Comparison of ENCODE assay signal across 15 cellular contexts in genomic region chr1:109975718-109976117, GRCh38. TPM values are rescaled to one million over a fixed set of nuclear protein-coding genes. Genes with fewer than 3 reads are reported as not detected.
DNase-seq lines count a peak whose midpoint lies in the region; ATAC-seq, FAIRE-seq and TF ChIP-seq lines count a peak whose summit lies in the region.
"Had no signal": no experiment of that assay in that cellular context is flagged by ENCODE, and none has a peak within 500 bp of the region (broad histone marks: within the 10 kb centered on the region; RNA-seq: fewer than 3 reads in every experiment).

No MANE protein-coding gene starts in this region.

- no peak overlapping the region for H3K23ac ChIP-seq in H1 (ENCODE audit: insufficient read length)

- no peak overlapping the region for H3K9ac ChIP-seq in H1 (replicated peaks in 1 of 4; ENCODE audit: extremely low read depth in 1 of 4, low read depth in 3 of 4, low read length in 3 of 4)

- H3K4me3 ChIP-seq in Panc1 (ENCODE audit: low read depth in 2 of 2, low read length in 2 of 2), result no peak overlapping the region
- H3K4me3 ChIP-seq in H1 (ENCODE audit: extremely low read depth in 1 of 4, insufficient read depth in 2 of 4, low read depth in 3 of 4, low read length in 4 of 4), result no peak overlapping the region
- H3K4me3 ChIP-seq in WERI-Rb-1 (ENCODE audit: low read depth, low read length), result no peak overlapping the region
- H3K4me3 ChIP-seq in transverse colon, result no peak overlapping the region
- H3K4me3 ChIP-seq: lower lobe of right lung, thyroid gland had no signal

- no peaks in the 10 kb centered on the region for H3K36me3 ChIP-seq in Panc1 (ENCODE audit: control insufficient read depth, insufficient read depth, low read length)
- no peaks in the 10 kb centered on the region for H3K36me3 ChIP-seq in H1 (ENCODE audit: control insufficient read depth in 2 of 4, insufficient read depth in 4 of 4, low read length in 3 of 4)
- no peaks in the 10 kb centered on the region for H3K36me3 ChIP-seq in WERI-Rb-1
- no peaks in the 10 kb centered on the region for H3K36me3 ChIP-seq in transverse colon
- H3K36me3 ChIP-seq: lower lobe of right lung, thyroid gland had no signal

- no peaks in the 10 kb centered on the region for H3K27me3 Mint-ChIP-seq in Calu3 (ENCODE audit: unreplicated experiment)

- no peaks in the 10 kb centered on the region for H3K23me2 ChIP-seq in H1 (ENCODE audit: low read depth, low read length)

- no peak overlapping the region for H3K18ac ChIP-seq in H1 (ENCODE audit: extremely low read depth, low read length)

- no peak overlapping the region for H4K8ac ChIP-seq in H1 (ENCODE audit: extremely low read depth, insufficient read depth, low read length)

- TF ChIP-seq EP300 in H1 (IDR thresholded peaks at IDR 0.05; ENCODE audit: borderline replicate concordance in 1 of 2, low read depth in 2 of 2, low read length in 2 of 2) (no peak), transverse colon (IDR thresholded peaks at IDR 0.05; ENCODE audit: low read depth) (no peak)

- TF ChIP-seq CTCF in Calu3 (IDR thresholded peaks at IDR 0.05; ENCODE audit: unreplicated experiment) (no peak), Panc1 (IDR thresholded peaks at IDR 0.05) (no peak), H1 (IDR thresholded peaks at IDR 0.05; ENCODE audit: control extremely low read depth in 1 of 3, insufficient read depth in 1 of 3, low read depth in 1 of 3, low read length in 3 of 3) (no peak), WERI-Rb-1 (IDR thresholded peaks at IDR 0.05; ENCODE audit: low read depth, low read length) (no peak), transverse colon (IDR thresholded peaks at IDR 0.05) (no peak)

- POLR2A ChIA-PET in Panc1 (lab: Charles Lee), result no interaction called here
- POLR2A ChIA-PET in H1 (lab: Charles Lee; ENCODE audit: partially characterized antibody), result no interaction called here

- no peak overlapping the region for H2BK5ac ChIP-seq in H1 (ENCODE audit: low read depth, low read length)

- no peaks in the 10 kb centered on the region for H3K79me2 ChIP-seq in H1 (ENCODE audit: control insufficient read depth in 1 of 2, insufficient read depth in 2 of 2, low read length in 2 of 2)

- peaks cover 5% of the 10 kb centered on the region for H3K9me3 Mint-ChIP-seq in Calu3 (ENCODE audit: low read depth, unreplicated experiment)

- TF ChIP-seq POLR2A in H1 (IDR thresholded peaks at IDR 0.05; ENCODE audit: control extremely low read depth in 1 of 2, low read depth in 2 of 2, low read length in 2 of 2) (no peak), transverse colon (IDR thresholded peaks at IDR 0.05) (no peak)

- CTCF ChIA-PET in Calu3 (lab: Charles Lee) (interaction anchor here (1.8 kb wide), 1 partner anchor 9 kb away, joined by 5 read pairs; the partner anchor contains the start of gene AHCYL1), Panc1 (lab: Charles Lee) (no interaction called here), H1 (lab: Charles Lee; ENCODE audit: partially characterized antibody) (interaction anchor here (0.8 to 18.1 kb wide), 5 partner anchors 9 to 194 kb away, joined by 3 to 700 read pairs (median 4); partner anchors contain the start of gene AHCYL1)

- peaks cover 7% of the 10 kb centered on the region for H3K36me3 Mint-ChIP-seq in Calu3 (ENCODE audit: insufficient read depth, unreplicated experiment)
- H3K36me3 Mint-ChIP-seq: activated CD8-positive, alpha-beta memory T cell treated with anti-CD3 and anti-CD28 coated beads, Interleukin-2, amount 10 ng/mL, durations not matched to agents 7 days and 5 days had no signal

- peak overlapping the region; percentile 68 for H3K27ac Mint-ChIP-seq in Calu3 (ENCODE audit: unreplicated experiment)
- H3K27ac Mint-ChIP-seq: activated CD8-positive, alpha-beta memory T cell treated with anti-CD3 and anti-CD28 coated beads, Interleukin-2, amount 10 ng/mL, durations not matched to agents 7 days and 5 days had no signal

- H3K79me1 ChIP-seq in H1 (ENCODE audit: low read depth, low read length), result no peaks in the 10 kb centered on the region

- no peak overlapping the region for H4K5ac ChIP-seq in H1 (ENCODE audit: insufficient read length, low read depth, low read length)

- H3K14ac ChIP-seq in H1 (ENCODE audit: insufficient read length), result no peak overlapping the region

- no peaks in the 10 kb centered on the region for H3K27me3 ChIP-seq in Panc1 (ENCODE audit: control insufficient read depth, insufficient read depth, low read length)
- H3K27me3 ChIP-seq in H1 (replicated peaks in 1 of 4; ENCODE audit: control insufficient read depth in 3 of 4, extremely low read depth in 1 of 4, insufficient read depth in 3 of 4, low read length in 3 of 4), result no peaks in the 10 kb centered on the region
- no peaks in the 10 kb centered on the region for H3K27me3 ChIP-seq in WERI-Rb-1 (ENCODE audit: insufficient read depth, low read depth, severe bottlenecking)
- no peaks in the 10 kb centered on the region for H3K27me3 ChIP-seq in transverse colon
- H3K27me3 ChIP-seq: thyroid gland had no signal

- H3K27ac ChIP-seq in Panc1 (ENCODE audit: low read length) (peak overlapping the region; percentile 95), H1 (ENCODE audit: low read depth, low read length) (no peak overlapping the region), WERI-Rb-1 (no peak overlapping the region), transverse colon (no peak overlapping the region)
- H3K27ac ChIP-seq: lower lobe of right lung, thyroid gland had no signal

- H3K4me1 ChIP-seq in Panc1 (ENCODE audit: control insufficient read depth, insufficient read depth, low read length) (peaks cover 25% of the 10 kb centered on the region), H1 (replicated peaks in 1 of 4; ENCODE audit: control insufficient read depth in 3 of 4, insufficient read depth in 4 of 4, low read length in 3 of 4) (no peaks in the 10 kb centered on the region), transverse colon (peaks cover 5 to 18% (median 10%) of the 10 kb centered on the region in 4 donors)

- H3K4me3 Mint-ChIP-seq in Calu3 (ENCODE audit: low read depth, unreplicated experiment), result no peak overlapping the region
- H3K4me3 Mint-ChIP-seq: activated CD8-positive, alpha-beta memory T cell treated with anti-CD3 and anti-CD28 coated beads, Interleukin-2, amount 10 ng/mL, durations not matched to agents 7 days and 5 days had no signal

- WGBS in H1 (ENCODE audit: extremely low coverage in 1 of 2, insufficient coverage in 1 of 2, insufficient read length in 1 of 2, insufficient replicate concordance in 2 of 2, low coverage in 1 of 2, low lambda C conversion rate in 2 of 2, missing lambda C conversion rate in 1 of 2), 2 experiments, result 80% methylated on average over 3 of the region's 3 CpGs; no CpG with 5 or more reads in 1 of the 2 experiments
- 73 to 79% methylated on average over 2 to 3 of the region's 3 CpGs for WGBS in transverse colon (ENCODE audit: low coverage in 1 of 2), 2 donors

- TF ChIP-seq RAD21 in H1 (IDR thresholded peaks at IDR 0.05 in 1 of 2, conservative IDR thresholded peaks at IDR 0.05 in 1 of 2; ENCODE audit: low read depth in 2 of 2, low read length in 2 of 2), result no peak

- no peak overlapping the region for H4K91ac ChIP-seq in H1 (replicated peaks; ENCODE audit: insufficient read length, low read length)

- no peak for ATAC-seq in Panc1
- ATAC-seq: activated CD8-positive, alpha-beta memory T cell treated with anti-CD3 and anti-CD28 coated beads, Interleukin-2, amount 10 ng/mL, durations not matched to agents 7 days and 5 days; lower lobe of right lung had no signal

- peaks cover 24% of the 10 kb centered on the region for H3K4me1 Mint-ChIP-seq in Calu3 (ENCODE audit: low read depth, unreplicated experiment)

- no peaks in the 10 kb centered on the region for H4K20me1 ChIP-seq in H1 (replicated peaks in 1 of 2; ENCODE audit: control insufficient read depth in 1 of 2, insufficient read depth in 2 of 2, low read length in 2 of 2)

- H2BK12ac ChIP-seq in H1 (ENCODE audit: low read depth, low read length), result 0 out of 2 replicates have a peak overlapping the region, but pooled peaks have one; percentile 68

- in situ Hi-C loops in Panc1 (cut with HindIII; ENCODE audit: low pct_unique_long_range_greater_than_20kb, low sequenced_read_pairs) (no loop called here), transverse colon (cut with MboI; ENCODE audit: low pct_ligation_motif_present in 1 of 4, low pct_unique_long_range_greater_than_20kb in 1 of 4, low sequenced_read_pairs in 3 of 4) (loop anchor here in 2 of 4 donors (5.0 to 25.0 kb wide), 3 partner anchors 198 to 438 kb away; partner anchors contain the start of genes GNAI3 (in 1 of the 2), GPR61 (in 1 of the 2), GSTM2 (in 1 of the 2) and GSTM4 (in 1 of the 2))

- H2AFZ ChIP-seq in H1 (ENCODE audit: low read length), result no peak overlapping the region

- no TSS peak for BruUV-seq in Calu3 (replicated peaks; lab: Mats Ljungman, UMichigan)
- BruUV-seq in Panc1 (replicated peaks; lab: Mats Ljungman, UMichigan), result no TSS peak

- no peak overlapping the region for H2BK15ac ChIP-seq in H1 (ENCODE audit: low read length)

- no peak overlapping the region for H3K4ac ChIP-seq in H1 (replicated peaks; ENCODE audit: insufficient read length, low read depth, low read length)

- H2BK120ac ChIP-seq in H1 (replicated peaks; ENCODE audit: low read depth, low read length), result no peak overlapping the region

- H3K9me3 ChIP-seq in Panc1 (ENCODE audit: control insufficient read depth, insufficient read depth, low read depth, low read length) (no peaks in the 10 kb centered on the region), H1 (ENCODE audit: insufficient read depth in 2 of 2, low read depth in 1 of 2, low read length in 1 of 2) (no peaks in the 10 kb centered on the region), WERI-Rb-1 (ENCODE audit: severe bottlenecking) (no peaks in the 10 kb centered on the region), transverse colon (no peaks in the 10 kb centered on the region)
- H3K9me3 ChIP-seq: lower lobe of right lung, thyroid gland had no signal

- intact Hi-C loops in Calu3 (cut with micrococcal nuclease; ENCODE audit: unreplicated experiment) (no loop called here), Panc1 (cut with micrococcal nuclease; ENCODE audit: unreplicated experiment) (no loop called here), transverse colon (cut with DNase I; ENCODE audit: low total_unique reads) (no loop called here)

- no peak overlapping the region for H2AK5ac ChIP-seq in H1 (ENCODE audit: low read depth, low read length)

- FAIRE-seq in H1 (lab: Jason Lieb, UNC), result no peak
- FAIRE-seq: frontal cortex, GM19239 had no signal

- no peak overlapping the region for H3K56ac ChIP-seq in H1 (replicated peaks; ENCODE audit: insufficient read length, low read depth, low read length)

- DNase-seq in Calu3, result peak; percentile 35
- no peak for DNase-seq in Panc1 (ENCODE audit: low read depth, low spot score)
- DNase-seq in H1 (ENCODE audit: low read depth in 1 of 2, low spot score in 2 of 2), result no peak
- DNase-seq in non-pigmented ciliary epithelial cell (ENCODE audit: low read depth), result peak; percentile 63
- DNase-seq in activated gamma-delta T cell treated with Interleukin-2 at 50 U/mL for 16 hours, result no peak
- DNase-seq in WERI-Rb-1, result no peak
- no peak for DNase-seq in transverse colon
- DNase-seq in NCI-H2171 (lab: John Stamatoyannopoulos, UW), result no peak
- DNase-seq: activated CD8-positive, alpha-beta memory T cell treated with anti-CD3 and anti-CD28 coated beads, Interleukin-2, amount 10 ng/mL, durations not matched to agents 7 days and 5 days; amygdala; lower lobe of right lung; NCI-H1417 treated with DMSO at 0.1 percent for 48 hours; thyroid gland had no signal

- no peak overlapping the region for H2BK20ac ChIP-seq in H1 (ENCODE audit: low read length)

- no peak overlapping the region for H3K4me2 ChIP-seq in H1 (ENCODE audit: insufficient read depth in 1 of 2, low read depth in 2 of 2, low read length in 2 of 2)

RNA-seq across cellular contexts. Expression of gene AHCYL1, which starts 8.8 kb away (rescaled TPM):
- total RNA-seq in Calu3 (2022) (54.2 and 56.5 TPM in 2 replicates), Panc1 (2021; ENCODE audit: unreplicated experiment) (174 TPM), transverse colon (10 to 100 TPM; 31.8 to 71.5 (median 51.3) TPM)
- polyA plus RNA-seq in Panc1 (2012; ENCODE audit: insufficient read length), result 148 TPM
- 92.5 and 95.9 TPM in 2 replicates for total RNA-seq in H1 (2021; fragmentation: NEBNext Ultra II Directional; extraction: Animal tissue kit (Norgen Biotek cat#: 25700))
- 55.8 and 64.5 TPM in 2 replicates for polyA plus RNA-seq in H1 (2011; rRNA removed)
- 62.7 TPM for polyA plus RNA-seq in H1 (2011; cell fraction: cytosol; rRNA removed)
- 54.7 TPM for polyA plus RNA-seq in H1 (2011; cell fraction: nucleus; rRNA removed)
- 74.7 to 98.1 TPM (median 80.1 TPM) in 4 replicates for polyA plus RNA-seq in H1 (2012, experiment 1 of 2)
- polyA plus RNA-seq in H1 (2012, experiment 2 of 2), result 12.0 TPM
- 64.4 TPM for polyA plus RNA-seq in H1 (2013, experiment 1 of 2)
- polyA plus RNA-seq in H1 (2013, experiment 2 of 2), result 62.7 TPM
- polyA minus RNA-seq in H1 (2011; rRNA and poly(A)+ RNA removed), result 83.3 and 95.8 TPM in 2 replicates
- polyA minus RNA-seq in H1 (2011; cell fraction: cytosol; rRNA and poly(A)+ RNA removed), result 46.4 TPM
- 34.2 TPM for polyA minus RNA-seq in H1 (2011; cell fraction: nucleus; rRNA and poly(A)+ RNA removed)

RNA-seq across cellular contexts. Expression of gene STRIP1, which starts 58.7 kb away (rescaled TPM):
- total RNA-seq in Calu3 (2022) (27.5 and 28.4 TPM in 2 replicates), Panc1 (2021; ENCODE audit: unreplicated experiment) (26.1 TPM), transverse colon (10 to 100 TPM; 32.6 to 72.2 (median 58.7) TPM)
- polyA plus RNA-seq in Panc1 (2012; ENCODE audit: insufficient read length), result 16.4 TPM
- 45.1 and 45.6 TPM in 2 replicates for total RNA-seq in H1 (2021; fragmentation: NEBNext Ultra II Directional; extraction: Animal tissue kit (Norgen Biotek cat#: 25700))
- 21.3 and 23.7 TPM in 2 replicates for polyA plus RNA-seq in H1 (2011; rRNA removed)
- polyA plus RNA-seq in H1 (2011; cell fraction: cytosol; rRNA removed), result 31.9 TPM
- polyA plus RNA-seq in H1 (2011; cell fraction: nucleus; rRNA removed), result 115 TPM
- 31.9 to 37.5 TPM (median 34.3 TPM) in 4 replicates for polyA plus RNA-seq in H1 (2012, experiment 1 of 2)
- polyA plus RNA-seq in H1 (2012, experiment 2 of 2), result 15.7 TPM
- 24.5 TPM for polyA plus RNA-seq in H1 (2013, experiment 1 of 2)
- polyA plus RNA-seq in H1 (2013, experiment 2 of 2), result 23.5 TPM
- polyA minus RNA-seq in H1 (2011; rRNA and poly(A)+ RNA removed), result 75.4 and 77.6 TPM in 2 replicates
- 26.4 TPM for polyA minus RNA-seq in H1 (2011; cell fraction: cytosol; rRNA and poly(A)+ RNA removed)
- polyA minus RNA-seq in H1 (2011; cell fraction: nucleus; rRNA and poly(A)+ RNA removed), result 81.9 TPM

Comparison
In these comparisons a context has a peak if more than half of its experiments do, and no peak if none do; other contexts are left out.
1. DNase-seq: peak in Calu3 (single experiment) and non-pigmented ciliary epithelial cell (single experiment); none in Panc1 (single experiment), H1 (0 of 2), activated gamma-delta T cell treated with Interleukin-2 at 50 U/mL for 16 hours (single experiment), WERI-Rb-1 (single experiment), transverse colon (single experiment) and NCI-H2171 (single experiment).